ENCODE assay signal across 2 cellular contexts in genomic region chr15:66480267-66480666, GRCh38.
TF ChIP-seq lines count a peak whose summit lies in the region.

No MANE protein-coding gene starts in this region.

TF ChIP-seq in HCT116, 20 proteins besides CTCF, POLR2A, EP300 and RAD21:
- no peak for TF ChIP-seq ATF3 (IDR thresholded peaks at IDR 0.05)
- no peak for TF ChIP-seq POLR2AphosphoS5 (IDR thresholded peaks at IDR 0.05; ENCODE audit: low read depth, low read length)
- TF ChIP-seq REST (IDR thresholded peaks at IDR 0.05; ENCODE audit: low read depth) = no peak
- TF ChIP-seq ELF1 (IDR thresholded peaks at IDR 0.05; ENCODE audit: borderline replicate concordance, low read depth) = no peak
- no peak for TF ChIP-seq CBX3 (IDR thresholded peaks at IDR 0.05; ENCODE audit: low read depth)
- no peak for TF ChIP-seq TCF7L2 (IDR thresholded peaks at IDR 0.05; ENCODE audit: borderline replicate concordance, extremely low read depth, insufficient read depth, insufficient read length)
- TF ChIP-seq YY1 (IDR thresholded peaks at IDR 0.05; ENCODE audit: extremely low read depth, insufficient replicate concordance, low read depth, low read length) = no peak
- no peak for TF ChIP-seq EZH2phosphoT487 (IDR thresholded peaks at IDR 0.05; ENCODE audit: borderline replicate concordance)
- no peak for TF ChIP-seq SIN3A (IDR thresholded peaks at IDR 0.05; ENCODE audit: low read depth)
- no peak for TF ChIP-seq ZFX (IDR thresholded peaks at IDR 0.05)
- TF ChIP-seq CEBPB (IDR thresholded peaks at IDR 0.05; ENCODE audit: low read depth) = no peak
- TF ChIP-seq ZBTB33 (IDR thresholded peaks at IDR 0.05; ENCODE audit: extremely low read depth, insufficient replicate concordance, low read length) = no peak
- TF ChIP-seq JUND (IDR thresholded peaks at IDR 0.05) = no peak

TF ChIP-seq in K562, 482 proteins besides CTCF, POLR2A, EP300 and RAD21:
- TF ChIP-seq KLF16 (IDR thresholded peaks at IDR 0.05) (no peak), BDP1 (IDR thresholded peaks at IDR 0.05; ENCODE audit: insufficient read depth, insufficient read length) (no peak), DPF2 (IDR thresholded peaks at IDR 0.05) (no peak), BACH1 (tag; IDR thresholded peaks at IDR 0.05) (no peak), HDAC8 (tag; IDR thresholded peaks at IDR 0.05) (no peak), PHF20 (IDR thresholded peaks at IDR 0.05; ENCODE audit: partially characterized antibody) (no peak), GTF2B (IDR thresholded peaks at IDR 0.05; ENCODE audit: extremely low read depth, insufficient read length) (no peak), AFF4 (CRISPR knock-in tag; IDR thresholded peaks at IDR 0.05) (no peak)
